In genomic region chr6:154745243-154745642, GRCh38 we compare ENCODE assay signal across 23 cellular contexts.
"Had no signal": no experiment of that assay in that cellular context is flagged by ENCODE, and none has a peak within 500 bp of the region (broad histone marks: within the 10 kb centered on the region; RNA-seq: fewer than 3 reads in every experiment).

No MANE protein-coding gene starts in this region.

- H3K9me3 Mint-ChIP-seq: activated B cell treated with CpG ODN at 0.5 μM for 24 hours; activated naive CD4-positive, alpha-beta T cell treated with anti-CD3 and anti-CD28 coated beads, Interleukin-2, amount 50 U/mL, for 24 hours; stimulated activated naive CD8-positive, alpha-beta T cell treated with anti-CD3 and anti-CD28 coated beads, Interleukin-15, amount 100 ng/mL, for 72 hours had no signal

- H3K27me3 Mint-ChIP-seq: activated B cell treated with CpG ODN at 0.5 μM for 24 hours; activated CD4-positive, alpha-beta T cell treated with anti-CD3 and anti-CD28 coated beads for 36 hours; activated naive CD4-positive, alpha-beta T cell treated with anti-CD3 and anti-CD28 coated beads, Interleukin-2, amount 50 U/mL, for 24 hours; stimulated activated naive CD8-positive, alpha-beta T cell treated with anti-CD3 and anti-CD28 coated beads, Interleukin-15, amount 100 ng/mL, for 72 hours had no signal

- H3K4me3 ChIP-seq: adrenal gland, ascending aorta, lung, skin epidermis, tibial artery had no signal

- DNase-seq: activated B cell treated with CpG ODN at 0.5 μM for 24 hours; activated CD4-positive, alpha-beta T cell treated with anti-CD3 and anti-CD28 coated beads for 36 hours; activated CD4-positive, alpha-beta T cell treated with anti-CD3 and anti-CD28 coated beads, Interleukin-2, amount 50 U/mL, for 48 hours; activated CD8-positive, alpha-beta memory T cell treated with anti-CD3 and anti-CD28 coated beads, Interleukin-2, amount 50 U/mL, for 48 hours; activated effector memory CD4-positive, alpha-beta T cell treated with anti-CD3 and anti-CD28 coated beads, Interleukin-2, amount 50 U/mL, for 16 hours; activated T-cell treated with anti-CD3 and anti-CD28 coated beads, Interleukin-2, amount 50 U/mL, for 48 hours; adrenal gland; brain microvascular endothelial cell; caudate nucleus; effector memory CD4-positive, alpha-beta T cell; foreskin keratinocyte; nucleus accumbens; right cardiac atrium; stimulated activated CD4-positive, alpha-beta T cell treated with anti-CD3 and anti-CD28 coated beads, Interleukin-1b, Interleukin-23, amount 100 ng/mL, for 48 hours; stimulated activated naive CD8-positive, alpha-beta T cell treated with anti-CD3 and anti-CD28 coated beads, Interleukin-15, amount 100 ng/mL, for 72 hours; T-helper 1 cell; tibial artery had no signal

- H3K36me3 ChIP-seq: adrenal gland, ascending aorta had no signal

- ATAC-seq: activated CD4-positive, alpha-beta T cell treated with anti-CD3 and anti-CD28 coated beads for 36 hours; foreskin keratinocyte; left lobe of liver; right cardiac atrium; stimulated activated naive CD8-positive, alpha-beta T cell treated with anti-CD3 and anti-CD28 coated beads, Interleukin-15, amount 100 ng/mL, for 72 hours had no signal

- H3K27me3 ChIP-seq: adrenal gland, ascending aorta, brain microvascular endothelial cell, foreskin keratinocyte, tibial artery had no signal

- H3K4me3 Mint-ChIP-seq: activated B cell treated with CpG ODN at 0.5 μM for 24 hours; activated CD4-positive, alpha-beta T cell treated with anti-CD3 and anti-CD28 coated beads for 36 hours; activated naive CD4-positive, alpha-beta T cell treated with anti-CD3 and anti-CD28 coated beads, Interleukin-2, amount 50 U/mL, for 24 hours; stimulated activated naive CD8-positive, alpha-beta T cell treated with anti-CD3 and anti-CD28 coated beads, Interleukin-15, amount 100 ng/mL, for 72 hours had no signal

- H3K27ac ChIP-seq: adrenal gland, ascending aorta, brain microvascular endothelial cell, foreskin keratinocyte, parathyroid adenoma, skin epidermis, tibial artery had no signal

- H3K9me3 ChIP-seq: adrenal gland, ascending aorta, tibial artery had no signal

- H3K27ac Mint-ChIP-seq: activated B cell treated with CpG ODN at 0.5 μM for 24 hours; activated CD4-positive, alpha-beta T cell treated with anti-CD3 and anti-CD28 coated beads for 36 hours; activated naive CD4-positive, alpha-beta T cell treated with anti-CD3 and anti-CD28 coated beads, Interleukin-2, amount 50 U/mL, for 24 hours; stimulated activated naive CD8-positive, alpha-beta T cell treated with anti-CD3 and anti-CD28 coated beads, Interleukin-15, amount 100 ng/mL, for 72 hours had no signal

- H3K4me1 ChIP-seq: foreskin keratinocyte had no signal
